In genomic region chr1:119140177-119141019, GRCh38 we compare ENCODE assay signal across 1 cellular context.
TF ChIP-seq lines count a peak whose summit lies in the region.

Gene WARS2 (minus strand): TSS chr1:119140653. CDS start chr1:119140644, 9 bp downstream.

TF ChIP-seq in K562, 482 proteins besides CTCF, POLR2A, EP300 and RAD21 (continued from another document and continues in another):
- TF ChIP-seq ZNF518B (CRISPR knock-in tag; IDR thresholded peaks at IDR 0.05) = 0 out of 2 replicates have a peak, but pooled peaks have one; percentile 75
- TF ChIP-seq ZNF395 (CRISPR knock-in tag; IDR thresholded peaks at IDR 0.05) = no peak
- no peak for TF ChIP-seq ZNF780A (CRISPR knock-in tag; IDR thresholded peaks at IDR 0.05)
- TF ChIP-seq MAZ (CRISPR knock-in tag; conservative IDR thresholded peaks at IDR 0.05 in 1 of 2, IDR thresholded peaks at IDR 0.05 in 1 of 2) = peak; percentile 52 to 56; a peak in 3 of 4 replicates
- no peak; the same call in 1 of the 2 replicates for TF ChIP-seq TOE1 (IDR thresholded peaks at IDR 0.05; ENCODE audit: borderline replicate concordance)
- TF ChIP-seq TOE1 (CRISPR knock-in tag; IDR thresholded peaks at IDR 0.05; ENCODE audit: borderline replicate concordance, low read depth) = no peak; the same call in 1 of the 2 replicates
- TF ChIP-seq SMARCE1 (IDR thresholded peaks at IDR 0.05) = no peak
- no peak for TF ChIP-seq ZNF184 (CRISPR knock-in tag; IDR thresholded peaks at IDR 0.05)
- no peak for TF ChIP-seq HNRNPUL1 (IDR thresholded peaks at IDR 0.05; ENCODE audit: low read length)
- no peak; a peak in 1 of 4 replicates for TF ChIP-seq SIX5 (IDR thresholded peaks at IDR 0.05; ENCODE audit: borderline replicate concordance in 1 of 2, insufficient read depth in 1 of 2, low read depth in 1 of 2, low read length in 2 of 2)
- no peak for TF ChIP-seq ZFP36 (IDR thresholded peaks at IDR 0.05; ENCODE audit: low read depth, low read length, partially characterized antibody)
- no peak; a peak in 1 of 4 replicates for TF ChIP-seq KDM1A (IDR thresholded peaks at IDR 0.05)
- peak; percentile 71 for TF ChIP-seq MAX (CRISPR knock-in tag; IDR thresholded peaks at IDR 0.05)
- no peak for TF ChIP-seq BCLAF1 (IDR thresholded peaks at IDR 0.05; ENCODE audit: borderline replicate concordance in 1 of 2, control insufficient read depth in 1 of 2, low read depth in 2 of 2, low read length in 1 of 2)
- TF ChIP-seq PHF8 (IDR thresholded peaks at IDR 0.05; ENCODE audit: borderline replicate concordance, low read length) = peak; percentile 96
- no peak for TF ChIP-seq RUNX1 (IDR thresholded peaks at IDR 0.05; ENCODE audit: low read depth)
- no peak for TF ChIP-seq TSHZ1 (CRISPR knock-in tag; IDR thresholded peaks at IDR 0.05)
- TF ChIP-seq NCOA2 (IDR thresholded peaks at IDR 0.05; ENCODE audit: partially characterized antibody in 2 of 2) = no peak
- peak in 1 of 2 experiments; percentile 34 for TF ChIP-seq AFF1 (IDR thresholded peaks at IDR 0.05; ENCODE audit: low read depth in 1 of 2, partially characterized antibody in 2 of 2)
- TF ChIP-seq POLR3A (IDR thresholded peaks at IDR 0.05; ENCODE audit: borderline replicate concordance, extremely low read depth, insufficient read depth, insufficient read length) = no peak
- no peak for TF ChIP-seq DLX4 (CRISPR knock-in tag; IDR thresholded peaks at IDR 0.05)
